Comparison of ENCODE assay signal across 8 cellular contexts in the genomic region with DNA sequence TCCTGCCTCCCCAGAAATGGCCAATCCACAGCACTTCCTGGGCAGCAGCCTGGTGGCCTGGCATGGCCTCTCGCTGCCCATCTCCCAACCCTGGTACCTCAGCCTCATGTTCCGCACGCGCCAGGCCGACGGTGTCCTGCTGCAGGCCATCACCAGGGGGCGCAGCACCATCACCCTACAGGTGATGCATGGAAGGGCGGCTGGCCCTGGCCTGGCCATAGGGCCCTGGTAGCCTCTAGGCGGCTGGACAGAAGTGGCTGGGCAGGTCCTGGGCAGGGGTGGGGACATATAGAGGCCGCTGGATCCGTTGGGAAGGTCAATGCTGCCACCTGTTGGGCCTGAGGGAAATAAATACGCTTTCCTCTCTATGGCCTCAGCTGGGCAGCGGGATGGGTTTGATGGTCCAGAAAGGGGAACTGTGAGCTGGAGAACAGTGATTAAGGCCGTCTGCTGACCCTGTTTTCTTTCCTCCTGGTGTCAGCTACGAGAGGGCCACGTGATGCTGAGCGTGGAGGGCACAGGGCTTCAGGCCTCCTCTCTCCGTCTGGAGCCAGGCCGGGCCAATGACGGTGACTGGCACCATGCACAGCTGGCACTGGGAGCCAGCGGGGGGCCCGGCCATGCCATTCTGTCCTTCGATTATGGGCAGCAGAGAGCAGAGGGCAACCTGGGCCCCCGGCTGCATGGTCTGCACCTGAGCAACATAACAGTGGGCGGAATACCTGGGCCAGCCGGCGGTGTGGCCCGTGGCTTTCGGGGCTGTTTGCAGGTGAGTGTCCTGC. TPM values are rescaled to one million over a fixed set of nuclear protein-coding genes. Genes with fewer than 3 reads are reported as not detected.
DNase-seq lines count a peak whose midpoint lies in the region; ATAC-seq and TF ChIP-seq lines count a peak whose summit lies in the region.

No MANE protein-coding gene starts in this region.

- no peak overlapping the region for H3K4me3 ChIP-seq in HFF-Myc (replicated peaks; ENCODE audit: low read depth, low read length)
- peak overlapping the region in 40 of 59 donors; percentile 0 to 57 (median 28) for H3K4me3 ChIP-seq in dorsolateral prefrontal cortex
- no peak overlapping the region for H3K4me3 ChIP-seq in lower lobe of right lung

- H3K27ac Mint-ChIP-seq in activated CD4-positive, alpha-beta memory T cell treated with anti-CD3 and anti-CD28 coated beads, Interleukin-2, amount 10 ng/mL, durations not matched to agents 7 days and 5 days: no peak overlapping the region

- H3K27ac ChIP-seq in dorsolateral prefrontal cortex (peak overlapping the region; percentile 71 to 100 (median 93)), lower lobe of right lung (no peak overlapping the region)

- no peaks in the 10 kb centered on the region for H3K9me3 Mint-ChIP-seq in activated CD4-positive, alpha-beta memory T cell treated with anti-CD3 and anti-CD28 coated beads, Interleukin-2, amount 10 ng/mL, durations not matched to agents 7 days and 5 days

- H3K36me3 Mint-ChIP-seq in activated CD4-positive, alpha-beta memory T cell treated with anti-CD3 and anti-CD28 coated beads, Interleukin-2, amount 10 ng/mL, durations not matched to agents 7 days and 5 days (ENCODE audit: low read depth): no peaks in the 10 kb centered on the region

- no peaks in the 10 kb centered on the region for H3K9me3 ChIP-seq in lower lobe of right lung

- H3K4me3 Mint-ChIP-seq in activated CD4-positive, alpha-beta memory T cell treated with anti-CD3 and anti-CD28 coated beads, Interleukin-2, amount 10 ng/mL, durations not matched to agents 7 days and 5 days: no peak overlapping the region

- no peaks in the 10 kb centered on the region for H3K27me3 Mint-ChIP-seq in activated CD4-positive, alpha-beta memory T cell treated with anti-CD3 and anti-CD28 coated beads, Interleukin-2, amount 10 ng/mL, durations not matched to agents 7 days and 5 days

- H3K27me3 ChIP-seq in dorsolateral prefrontal cortex: no peaks in the 10 kb centered on the region
- H3K27me3 ChIP-seq in lower lobe of right lung (ENCODE audit: low read depth): no peaks in the 10 kb centered on the region

- peaks cover 2% of the 10 kb centered on the region for H3K4me1 Mint-ChIP-seq in activated CD4-positive, alpha-beta memory T cell treated with anti-CD3 and anti-CD28 coated beads, Interleukin-2, amount 10 ng/mL, durations not matched to agents 7 days and 5 days

- POLR2A ChIA-PET in activated CD4-positive, alpha-beta memory T cell treated with anti-CD3 and anti-CD28 coated beads, Interleukin-2, amount 10 ng/mL, durations not matched to agents 7 days and 5 days (lab: Charles Lee): interaction anchor here (0.9 kb wide), 1 partner anchor 135 kb away, joined by 3 read pairs; no protein-coding TSS in a partner anchor

- DNase-seq in GDM1 (lab: John Stamatoyannopoulos, UW) (peak; percentile 35), HFF-Myc (ENCODE audit: extremely low read depth, low read depth) (peak; percentile 31), NCI-H510A (lab: John Stamatoyannopoulos, UW) (peak; percentile 81), dorsolateral prefrontal cortex (peak; percentile 38 to 90 (median 82)), lower lobe of right lung (peak; percentile 96)
- peak; percentile 79 for DNase-seq in activated CD4-positive, alpha-beta memory T cell treated with anti-CD3 and anti-CD28 coated beads, Interleukin-2, amount 10 ng/mL, durations not matched to agents 7 days and 5 days
- peak; percentile 40 for DNase-seq in stimulated activated CD8-positive, alpha-beta memory T cell treated with anti-CD3 and anti-CD28 coated beads, Interleukin-12 subunit alpha, Interleukin-12 subunit beta, amount 100 ng/mL, for 4 hours (ENCODE audit: low read depth)

- intact Hi-C loops in dorsolateral prefrontal cortex (cut with DNase I) (loop anchor here (1.0 to 10.0 kb wide), 5 partner anchors 51 to 151 kb away; partner anchors contain the start of genes ELAPOR1 (in 1 of the 2) and SARS1 (in 1 of the 2)), lower lobe of right lung (cut with DNase I) (no loop called here)

- ATAC-seq in lower lobe of right lung: peak; percentile 97 to 99
- no peak for ATAC-seq in GM18519 (IDR thresholded peaks at IDR 0.05; ENCODE audit: low FRiP score, unreplicated experiment)

- H3K36me3 ChIP-seq in lower lobe of right lung: no peaks in the 10 kb centered on the region

- TF ChIP-seq CTCF in HFF-Myc (IDR thresholded peaks at IDR 0.05; ENCODE audit: low read depth, low read length, missing control alignments): peak; percentile 98
- TF ChIP-seq CTCF in dorsolateral prefrontal cortex (IDR thresholded peaks at IDR 0.05 in 54 of 56, conservative IDR thresholded peaks at IDR 0.05 in 2 of 56; ENCODE audit: low read depth in 1 of 56, partially characterized antibody in 56 of 56): peak; percentile 58 to 98 (median 92)
- peak; percentile 98 for TF ChIP-seq CTCF in lower lobe of right lung (IDR thresholded peaks at IDR 0.05)

- CTCF ChIA-PET in activated CD4-positive, alpha-beta memory T cell treated with anti-CD3 and anti-CD28 coated beads, Interleukin-2, amount 10 ng/mL, durations not matched to agents 7 days and 5 days (lab: Charles Lee): interaction anchor here (0.7 to 3.9 kb wide), 12 partner anchors 10 to 269 kb away, joined by 3 to 38 read pairs (median 4); partner anchors contain the start of genes PSRC1 and SORT1

- peaks cover 8% of the 10 kb centered on the region for H3K4me1 ChIP-seq in lower lobe of right lung

RNA-seq across cellular contexts. Expression of gene CELSR2, which starts 14.4 kb away (rescaled TPM):
- 1 to 10 TPM; 2.0 to 2.2 TPM for total RNA-seq in activated CD4-positive, alpha-beta memory T cell treated with anti-CD3 and anti-CD28 coated beads, Interleukin-2, amount 10 ng/mL, durations not matched to agents 7 days and 5 days
- total RNA-seq in dorsolateral prefrontal cortex: 100 to 1,000 TPM; 115 to 213 (median 171) TPM
- 7.2 TPM for total RNA-seq in lower lobe of right lung

RNA-seq across cellular contexts. Expression of gene PSRC1, which starts 19.2 kb away (rescaled TPM):
- total RNA-seq in activated CD4-positive, alpha-beta memory T cell treated with anti-CD3 and anti-CD28 coated beads, Interleukin-2, amount 10 ng/mL, durations not matched to agents 7 days and 5 days: 10 to 100 TPM; 27.0 to 28.7 TPM
- total RNA-seq in dorsolateral prefrontal cortex: 100 to 1,000 TPM in 19 of 120 experiments, 10 to 100 TPM in 101; 52.9 to 176 (median 79.2) TPM
- 4.2 TPM for total RNA-seq in lower lobe of right lung

RNA-seq across cellular contexts. Expression of gene MYBPHL, which starts 43.0 kb away (rescaled TPM):
- total RNA-seq in activated CD4-positive, alpha-beta memory T cell treated with anti-CD3 and anti-CD28 coated beads, Interleukin-2, amount 10 ng/mL, durations not matched to agents 7 days and 5 days: not detected
- total RNA-seq in dorsolateral prefrontal cortex (10 to 100 TPM in 14 of 120 experiments, 1 to 10 TPM in 106; 1.9 to 14.4 (median 6.7) TPM), lower lobe of right lung (2.8 TPM)

RNA-seq across cellular contexts. Expression of gene SARS1, which starts 50.1 kb away (rescaled TPM):
- total RNA-seq in activated CD4-positive, alpha-beta memory T cell treated with anti-CD3 and anti-CD28 coated beads, Interleukin-2, amount 10 ng/mL, durations not matched to agents 7 days and 5 days: 100 to 1,000 TPM; 193 to 195 TPM
- total RNA-seq in dorsolateral prefrontal cortex (100 to 1,000 TPM; 109 to 280 (median 226) TPM), lower lobe of right lung (188 TPM)

Comparison
In these comparisons a context has a peak if more than half of its experiments do, and no peak if none do; other contexts are left out.
1. DNase-seq: peak in every context shown above with its lines; median percentile 96 in lower lobe of right lung; 82 in dorsolateral prefrontal cortex; 81 in NCI-H510A; 79 in activated CD4-positive, alpha-beta memory T cell treated with anti-CD3 and anti-CD28 coated beads, Interleukin-2, amount 10 ng/mL, durations not matched to agents 7 days and 5 days; 40 in stimulated activated CD8-positive, alpha-beta memory T cell treated with anti-CD3 and anti-CD28 coated beads, Interleukin-12 subunit alpha, Interleukin-12 subunit beta, amount 100 ng/mL, for 4 hours; 35 in GDM1; 31 in HFF-Myc.
2. H3K4me3 ChIP-seq: peak in dorsolateral prefrontal cortex (40 of 59); none in HFF-Myc (single experiment) and lower lobe of right lung (single experiment).
3. RNA of gene CELSR2, which starts 14.4 kb away (total RNA-seq): 115 to 213 TPM in dorsolateral prefrontal cortex; 7.2 TPM in lower lobe of right lung (single experiment) and 2.0 to 2.2 TPM in activated CD4-positive, alpha-beta memory T cell treated with anti-CD3 and anti-CD28 coated beads, Interleukin-2, amount 10 ng/mL, durations not matched to agents 7 days and 5 days; every median in the first group is over 10 times any median in the second.
4. Peak in every context shown above with its lines, with median percentiles within 50 percentile points of each other: CTCF ChIP-seq.